In genomic region chr17:61302911-61303310, GRCh38 we compare ENCODE assay signal across 15 cellular contexts.
DNase-seq lines count a peak whose midpoint lies in the region; ATAC-seq, FAIRE-seq and TF ChIP-seq lines count a peak whose summit lies in the region.
"Had no signal": no experiment of that assay in that cellular context is flagged by ENCODE, and none has a peak within 500 bp of the region (broad histone marks: within the 10 kb centered on the region; RNA-seq: fewer than 3 reads in every experiment).

No MANE protein-coding gene starts in this region.

- ATAC-seq in A549 (no peak), heart right ventricle (no peak), HG02870 (IDR thresholded peaks at IDR 0.05; ENCODE audit: unreplicated experiment) (no peak)

- no peaks in the 10 kb centered on the region for H3K27me3 ChIP-seq in esophagus (ENCODE audit: control insufficient read depth in 1 of 2, insufficient read depth in 2 of 2, low read length in 2 of 2)
- H3K27me3 ChIP-seq in dorsolateral prefrontal cortex: no peaks in the 10 kb centered on the region
- no peaks in the 10 kb centered on the region for H3K27me3 ChIP-seq in heart right ventricle

- intact Hi-C loops in dorsolateral prefrontal cortex (cut with DNase I) (no loop called here), heart right ventricle (cut with DNase I) (no loop called here)

- no peak for TF ChIP-seq RAD21 in A549 (conservative IDR thresholded peaks at IDR 0.05 in 1 of 2, IDR thresholded peaks at IDR 0.05 in 1 of 2)

- TF ChIP-seq CTCF in A549 (IDR thresholded peaks at IDR 0.05) (no peak), subcutaneous adipose tissue (IDR thresholded peaks at IDR 0.05; ENCODE audit: low read depth) (peak; percentile 34), dorsolateral prefrontal cortex (IDR thresholded peaks at IDR 0.05 in 54 of 56, conservative IDR thresholded peaks at IDR 0.05 in 2 of 56; ENCODE audit: low read depth in 1 of 56, partially characterized antibody in 56 of 56) (no peak), heart right ventricle (IDR thresholded peaks at IDR 0.05) (no peak)

- FAIRE-seq in A549 (lab: Jason Lieb, UNC): no peak

- H3K36me3 ChIP-seq in esophagus (ENCODE audit: control insufficient read depth in 2 of 2, insufficient read depth in 2 of 2, low read length in 1 of 2) (no peaks in the 10 kb centered on the region), heart right ventricle (no peaks in the 10 kb centered on the region)

- no peak overlapping the region for H3K4me3 ChIP-seq in A549
- no peak overlapping the region for H3K4me3 ChIP-seq in esophagus (ENCODE audit: low read depth in 1 of 2, low read length in 2 of 2)
- H3K4me3 ChIP-seq in dorsolateral prefrontal cortex: no peak overlapping the region
- H3K4me3 ChIP-seq in heart right ventricle: no peak overlapping the region

- DNase-seq in A549 (ENCODE audit: low read depth in 1 of 2, low spot score in 1 of 2) (no peak), islet precursor cell (peak; percentile 39), AG08396 (ENCODE audit: low spot score) (no peak), dorsolateral prefrontal cortex (no peak), heart right ventricle (no peak)
- DNase-seq: 8988T; ACHN; C1 segment of cervical spinal cord; Calu3; CD4-positive, alpha-beta T cell; DMS 273 treated with DMSO at 0.1 percent for 48 hours; HFFc6 had no signal

- no peak for TF ChIP-seq POLR2A in A549 (IDR thresholded peaks at IDR 0.05; ENCODE audit: low read length)

- H3K27ac ChIP-seq in A549 (no peak overlapping the region), esophagus (ENCODE audit: low read depth in 2 of 2, low read length in 1 of 2) (peak overlapping the region; percentile 42 to 45), dorsolateral prefrontal cortex (no peak overlapping the region), heart right ventricle (no peak overlapping the region)

- H3K4me1 ChIP-seq in A549 (peaks cover 3% of the 10 kb centered on the region), esophagus (ENCODE audit: control insufficient read depth in 2 of 2, insufficient read depth in 2 of 2, low read length in 1 of 2) (no peaks in the 10 kb centered on the region), heart right ventricle (peaks cover 0 to 5% (median 0%) of the 10 kb centered on the region in 9 donors)

- no peak overlapping the region for H3K4me2 ChIP-seq in A549

- WGBS in A549 (ENCODE audit: missing lambda C conversion rate): 99% methylated on average over 4 of the region's 4 CpGs
- WGBS in esophagus, 2 donors: 82 to 91% methylated on average over 4 of the region's 4 CpGs
- 98% methylated on average over 4 of the region's 4 CpGs for WGBS in heart right ventricle, 2 donors

- no peaks in the 10 kb centered on the region for H3K9me3 ChIP-seq in A549
- no peaks in the 10 kb centered on the region for H3K9me3 ChIP-seq in esophagus (ENCODE audit: control insufficient read depth in 2 of 2, insufficient read depth in 1 of 2, low read depth in 1 of 2, low read length in 1 of 2)
- H3K9me3 ChIP-seq in heart right ventricle: no peaks in the 10 kb centered on the region

- CTCF ChIA-PET in A549 (lab: Yijun Ruan, JAX): interaction anchor here (0.7 to 1.8 kb wide), 3 partner anchors 11 to 109 kb away, joined by 3 to 7 read pairs (median 3); no protein-coding TSS in a partner anchor

- POLR2A ChIA-PET in A549 (lab: Yijun Ruan, JAX): interaction anchor here (0.7 kb wide), 1 partner anchor 1161 kb away, joined by 7 read pairs; no protein-coding TSS in a partner anchor

- no peak for TF ChIP-seq EP300 in A549 (IDR thresholded peaks at IDR 0.05)

TF ChIP-seq in A549, 52 proteins besides CTCF, POLR2A, EP300 and RAD21:
- TF ChIP-seq MAFK (IDR thresholded peaks at IDR 0.05; ENCODE audit: partially characterized antibody) (peak; percentile 2), JUN (IDR thresholded peaks at IDR 0.05) (no peak), HES2 (IDR thresholded peaks at IDR 0.05) (no peak), GATA3 (IDR thresholded peaks at IDR 0.05; ENCODE audit: borderline replicate concordance) (no peak), EHMT2 (IDR thresholded peaks at IDR 0.05; ENCODE audit: low read depth) (no peak), JUNB (IDR thresholded peaks at IDR 0.05) (no peak), ZFP36 (IDR thresholded peaks at IDR 0.05; ENCODE audit: borderline replicate concordance, partially characterized antibody) (no peak)

Comparison
In these comparisons a context has a peak if more than half of its experiments do, and no peak if none do; other contexts are left out.
1. H3K27ac ChIP-seq: peak in esophagus (2 of 2); none in A549 (0 of 2), dorsolateral prefrontal cortex (0 of 59) and heart right ventricle (0 of 10).